Comparison of ENCODE assay signal across 10 cellular contexts in the genomic region with DNA sequence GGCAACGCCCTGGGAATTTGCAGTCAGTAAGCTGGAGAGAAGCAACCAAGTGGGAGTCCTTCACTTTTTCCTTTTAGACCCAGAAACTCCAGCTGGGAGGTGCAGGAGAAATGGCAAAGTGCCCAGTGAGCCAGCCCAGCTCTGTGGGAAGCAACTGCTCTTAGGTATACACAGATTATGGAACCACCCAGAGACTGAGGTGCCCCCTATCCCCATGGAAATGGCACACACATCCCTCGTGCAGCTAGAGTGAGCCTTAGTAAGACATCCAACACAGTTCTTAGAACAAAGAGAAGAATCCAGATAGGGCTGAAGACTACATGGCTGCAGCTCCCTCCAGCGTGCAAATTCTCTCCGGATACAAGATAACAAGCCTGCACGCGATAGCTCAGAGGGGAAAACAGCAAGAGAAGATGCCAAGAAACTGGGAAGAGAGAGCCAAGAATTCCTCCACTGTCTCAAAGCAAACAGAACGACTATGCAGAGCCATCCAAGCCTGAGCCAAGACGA. TPM values are rescaled to one million over a fixed set of nuclear protein-coding genes. Genes with fewer than 3 reads are reported as not detected.
DNase-seq lines count a peak whose midpoint lies in the region; TF ChIP-seq lines count a peak whose summit lies in the region.
"Had no signal": no experiment of that assay in that cellular context is flagged by ENCODE, and none has a peak within 500 bp of the region (broad histone marks: within the 10 kb centered on the region; RNA-seq: fewer than 3 reads in every experiment).

No MANE protein-coding gene starts in this region.

- H3K36me3 ChIP-seq in stomach: peaks cover 0 to 8% (median 0%) of the 10 kb centered on the region in 4 donors

- 9 to 41% (median 21%) methylated on average over 8 of the region's 8 CpGs for WGBS in stomach, 5 donors

- H3K36me3 Mint-ChIP-seq in HFFc6 (ENCODE audit: low read depth): peaks cover 6% of the 10 kb centered on the region

- H3K4me3 ChIP-seq in astrocyte of the cerebellum (ENCODE audit: low read depth, low read length) (no peak overlapping the region), stomach (no peak overlapping the region), coronary artery (no peak overlapping the region)

- in situ Hi-C loops in astrocyte of the cerebellum (cut with HindIII; ENCODE audit: low sequenced_read_pairs): no loop called here

- no peaks in the 10 kb centered on the region for H3K9me3 ChIP-seq in stomach

- DNase-seq in HFFc6 (peak; percentile 73), astrocyte of the cerebellum (ENCODE audit: low read depth) (peak; percentile 70), hepatic stellate cell (ENCODE audit: low spot score) (peak; percentile 72), stomach (no peak), NCI-H524 (lab: John Stamatoyannopoulos, UW) (no peak), Kasumi-1 (lab: John Stamatoyannopoulos, UW) (no peak), coronary artery (ENCODE audit: low spot score) (no peak)
- DNase-seq in activated CD4-positive, CD25-positive, alpha-beta regulatory T cell treated with anti-CD3 and anti-CD28 coated beads, Interleukin-2, amount 50 U/mL, for 72 hours: no peak
- DNase-seq: activated CD8-positive, alpha-beta memory T cell treated with anti-CD3 and anti-CD28 coated beads, Interleukin-2, amount 50 U/mL, for 4 hours; midbrain had no signal

- H3K9me3 Mint-ChIP-seq in HFFc6: no peaks in the 10 kb centered on the region

- H3K27me3 Mint-ChIP-seq in HFFc6 (ENCODE audit: insufficient read depth): peaks cover 2% of the 10 kb centered on the region

- H3K27ac ChIP-seq in stomach (peak overlapping the region in 4 of 5 donors; percentile 15 to 71 (median 42)), coronary artery (peak overlapping the region in 1 of 2 donors; percentile 45)

- TF ChIP-seq CTCF in HFFc6 (IDR thresholded peaks at IDR 0.05): peak; percentile 36; the same call in 1 of the 2 replicates
- TF ChIP-seq CTCF in astrocyte of the cerebellum (IDR thresholded peaks at IDR 0.05; ENCODE audit: low read depth, low read length, missing control alignments): peak; percentile 28
- no peak for TF ChIP-seq CTCF in stomach (IDR thresholded peaks at IDR 0.05)
- no peak for TF ChIP-seq CTCF in coronary artery (IDR thresholded peaks at IDR 0.05)

- peak overlapping the region; percentile 91 for H3K27ac Mint-ChIP-seq in HFFc6

- TF ChIP-seq POLR2A in stomach (IDR thresholded peaks at IDR 0.05): no peak

- TF ChIP-seq EP300 in stomach (IDR thresholded peaks at IDR 0.05): no peak

- intact Hi-C loops in stomach (cut with DNase I; ENCODE audit: low total_unique reads): no loop called here

- peaks cover 33 to 95% (median 63%) of the 10 kb centered on the region in 4 donors for H3K4me1 ChIP-seq in stomach

- no peaks in the 10 kb centered on the region for H3K27me3 ChIP-seq in stomach

- H3K4me3 Mint-ChIP-seq in HFFc6: peak overlapping the region; percentile 59; the same call in 1 of the 2 replicates

- H3K4me1 Mint-ChIP-seq in HFFc6 (ENCODE audit: low read depth): peaks cover 62% of the 10 kb centered on the region

RNA-seq across cellular contexts. Expression of a gene that starts 26.6 kb away (rescaled TPM):
- total RNA-seq in HFFc6 (2021; fragmentation: NEBNext Ultra II Directional; extraction: Animal tissue kit (Norgen Biotek cat#: 25700)): 100 to 1,000 TPM; 103 to 133 (median 120) TPM
- 100 to 1,000 TPM in 2 of 5 donors, 10 to 100 TPM in 3; 25.5 to 211 (median 75.2) TPM for total RNA-seq in stomach
- polyA plus RNA-seq in stomach: 10 to 100 TPM; 52.1 to 73.9 (median 59.1) TPM

RNA-seq across cellular contexts. Expression of a gene that starts 51.2 kb away (rescaled TPM):
- 10 to 100 TPM; 28.8 to 35.8 (median 31.9) TPM for total RNA-seq in HFFc6 (2021; fragmentation: NEBNext Ultra II Directional; extraction: Animal tissue kit (Norgen Biotek cat#: 25700))
- 10 to 100 TPM; 14.5 to 47.9 (median 23.5) TPM for total RNA-seq in stomach
- 10 to 100 TPM; 10.7 to 14.7 (median 11.0) TPM for polyA plus RNA-seq in stomach

Comparison
In these comparisons a context has a peak if more than half of its experiments do, and no peak if none do; other contexts are left out.
1. DNase-seq: peak in HFFc6 (single experiment), astrocyte of the cerebellum (single experiment) and hepatic stellate cell (single experiment); none in stomach (single experiment), NCI-H524 (0 of 2), Kasumi-1 (0 of 2), activated CD4-positive, CD25-positive, alpha-beta regulatory T cell treated with anti-CD3 and anti-CD28 coated beads, Interleukin-2, amount 50 U/mL, for 72 hours (single experiment) and coronary artery (single experiment).
2. CTCF ChIP-seq: peak in HFFc6 (single experiment) and astrocyte of the cerebellum (single experiment); none in stomach (0 of 7) and coronary artery (single experiment).